Comparison of ENCODE assay signal across 15 cellular contexts in the genomic region with DNA sequence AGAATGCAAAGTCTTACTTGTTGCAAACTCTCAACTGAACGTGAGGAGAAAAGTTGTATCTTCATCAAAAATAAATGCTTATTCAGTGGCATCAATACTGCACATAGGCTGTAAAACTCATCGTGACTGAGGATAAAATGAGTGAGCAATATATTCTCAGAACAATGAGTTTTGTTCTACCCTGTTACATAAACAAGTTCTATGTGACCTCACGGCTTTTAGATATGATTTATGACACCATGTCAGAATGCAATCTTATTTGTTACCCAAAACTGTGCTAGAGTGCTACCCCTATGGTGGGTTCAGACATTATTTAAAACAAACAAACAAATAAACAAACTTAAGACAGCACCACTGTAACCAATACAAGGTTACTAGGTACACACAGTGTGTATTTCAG. TPM values are rescaled to one million over a fixed set of nuclear protein-coding genes. Genes with fewer than 3 reads are reported as not detected.
A peak's percentile ranks its signal among the peaks of the same experiment; 100 is the strongest.
DNase-seq lines count a peak whose midpoint lies in the region; ATAC-seq, FAIRE-seq and TF ChIP-seq lines count a peak whose summit lies in the region.
"Had no signal": no experiment of that assay in that cellular context is flagged by ENCODE, and none has a peak within 500 bp of the region (broad histone marks: within the 10 kb centered on the region; RNA-seq: fewer than 3 reads in every experiment).

No MANE protein-coding gene starts in this region.

- BruUV-seq in K562 (replicated peaks; lab: Mats Ljungman, UMichigan), result no TSS peak

- peak overlapping the region; percentile 39 for H3K4me3 Mint-ChIP-seq in CD4-positive, alpha-beta T cell
- peak overlapping the region in 7 of 10 donors; percentile 6 to 80 (median 37) for H3K4me3 Mint-ChIP-seq in naive thymus-derived CD4-positive, alpha-beta T cell
- H3K4me3 Mint-ChIP-seq: neural crest cell had no signal

- peaks cover 32% of the 10 kb centered on the region for H3K36me3 Mint-ChIP-seq in CD4-positive, alpha-beta T cell (ENCODE audit: low read depth)
- H3K36me3 Mint-ChIP-seq in naive thymus-derived CD4-positive, alpha-beta T cell, result peaks cover 0 to 32% (median 7%) of the 10 kb centered on the region in 5 donors

- H3K9me3 ChIP-seq in CD4-positive, alpha-beta T cell (ENCODE audit: control insufficient read depth, low read length), result no peaks in the 10 kb centered on the region
- no peaks in the 10 kb centered on the region for H3K9me3 ChIP-seq in K562 (replicated peaks; ENCODE audit: control insufficient read depth, insufficient read depth, low read depth, low read length)
- H3K9me3 ChIP-seq in naive thymus-derived CD4-positive, alpha-beta T cell (ENCODE audit: control insufficient read depth in 2 of 3, low read length in 3 of 3), result no peaks in the 10 kb centered on the region
- H3K9me3 ChIP-seq: suprapubic skin had no signal

- TF ChIP-seq CTCF in CD4-positive, alpha-beta T cell (IDR thresholded peaks at IDR 0.05), result no peak
- no peak for TF ChIP-seq CTCF in K562 (IDR thresholded peaks at IDR 0.05 in 2 of 3, conservative IDR thresholded peaks at IDR 0.05 in 1 of 3; ENCODE audit: insufficient read depth in 2 of 3, low read depth in 1 of 3, low read length in 3 of 3)

- no peaks in the 10 kb centered on the region for H3K27me3 ChIP-seq in CD4-positive, alpha-beta T cell (ENCODE audit: control insufficient read depth, insufficient read depth, low read length)
- peaks cover 3 to 10% of the 10 kb centered on the region in 2 experiments; a peak in 4 of 5 replicates for H3K27me3 ChIP-seq in K562 (ENCODE audit: control insufficient read depth in 2 of 2, insufficient read depth in 2 of 2, low read length in 2 of 2)
- H3K27me3 ChIP-seq in naive thymus-derived CD4-positive, alpha-beta T cell (ENCODE audit: control insufficient read depth in 2 of 2, insufficient read depth in 2 of 2, low read length in 2 of 2), result no peaks in the 10 kb centered on the region
- H3K27me3 ChIP-seq: BLaER1 treated with 17β-estradiol and CSF1 and Interleukin-3, amounts not matched to agents 10 nM and 100 nM; cardiac muscle cell; suprapubic skin had no signal

- in situ Hi-C loops in K562 (cut with MboI), result no loop called here
- in situ Hi-C loops in KBM-7 (cut with MboI; ENCODE audit: low pct_unique_long_range_greater_than_20kb, low sequenced_read_pairs), result no loop called here

- no peaks in the 10 kb centered on the region for H3K36me3 ChIP-seq in K562 (ENCODE audit: control insufficient read depth, insufficient read depth, low read length)
- H3K36me3 ChIP-seq in naive thymus-derived CD4-positive, alpha-beta T cell (ENCODE audit: control insufficient read depth in 2 of 3, insufficient read depth in 3 of 3, low read length in 3 of 3), result no peaks in the 10 kb centered on the region
- H3K36me3 ChIP-seq: cardiac muscle cell, suprapubic skin had no signal

- no peak for DNase-seq in CD4-positive, alpha-beta T cell
- DNase-seq in GM12892 (ENCODE audit: insufficient read length), result no peak
- no peak for DNase-seq in K562 (ENCODE audit: extremely low read depth in 1 of 4, low spot score in 3 of 4)
- DNase-seq in naive thymus-derived CD4-positive, alpha-beta T cell, result no peak
- no peak for DNase-seq in NCI-H510A (lab: John Stamatoyannopoulos, UW)
- DNase-seq in KBM-7, result no peak
- DNase-seq: DMS79 treated with DMSO at 0.1 percent for 48 hours, SHP77 treated with DMSO at 0.1 percent for 48 hours had no signal

- H3K4me1 ChIP-seq in K562 (replicated peaks in 1 of 2; ENCODE audit: control insufficient read depth in 2 of 2, insufficient read depth in 2 of 2, low read length in 2 of 2), result no peaks in the 10 kb centered on the region; a peak in 1 of 5 replicates
- H3K4me1 ChIP-seq in naive thymus-derived CD4-positive, alpha-beta T cell (ENCODE audit: control insufficient read depth in 2 of 2, insufficient read depth in 2 of 2, low read length in 2 of 2), result peaks cover 61 to 84% of the 10 kb centered on the region in 2 donors

- no peak overlapping the region for H3K9ac ChIP-seq in K562 (ENCODE audit: insufficient read depth in 1 of 2, low read depth in 2 of 2, low read length in 2 of 2)
- H3K9ac ChIP-seq: BLaER1 treated with 17β-estradiol and CSF1 and Interleukin-3, amounts not matched to agents 10 nM and 100 nM had no signal

- no peaks in the 10 kb centered on the region for H3K79me2 ChIP-seq in K562 (ENCODE audit: control insufficient read depth, insufficient read depth, low read length)

- WGBS in K562 (ENCODE audit: insufficient coverage, low coverage, missing lambda C conversion rate), result 0% methylated on average over 3 of the region's 3 CpGs

- no peak overlapping the region for H2AFZ ChIP-seq in K562 (ENCODE audit: low read depth, low read length)

- no peak overlapping the region for H3K4me3 ChIP-seq in K562
- no peak overlapping the region for H3K4me3 ChIP-seq in naive thymus-derived CD4-positive, alpha-beta T cell (ENCODE audit: low read length)
- H3K4me3 ChIP-seq: BLaER1 treated with 17β-estradiol and CSF1 and Interleukin-3, amounts not matched to agents 10 nM and 100 nM; cardiac muscle cell; suprapubic skin had no signal

- H3K27ac Mint-ChIP-seq in CD4-positive, alpha-beta T cell, result peak overlapping the region; percentile 87
- H3K27ac Mint-ChIP-seq in naive thymus-derived CD4-positive, alpha-beta T cell, result peak overlapping the region in 8 of 9 donors; percentile 24 to 85 (median 60)

- H3K27me3 Mint-ChIP-seq in CD4-positive, alpha-beta T cell, result no peaks in the 10 kb centered on the region
- H3K27me3 Mint-ChIP-seq in naive thymus-derived CD4-positive, alpha-beta T cell, result no peaks in the 10 kb centered on the region

- no peak for TF ChIP-seq RAD21 in K562 (CRISPR knock-in tag; conservative IDR thresholded peaks at IDR 0.05 in 1 of 2, IDR thresholded peaks at IDR 0.05 in 1 of 2)

- TF ChIP-seq EP300 in K562 (IDR thresholded peaks at IDR 0.05; ENCODE audit: low read length), result no peak

- H3K9me3 Mint-ChIP-seq in CD4-positive, alpha-beta T cell, result no peaks in the 10 kb centered on the region
- H3K9me3 Mint-ChIP-seq in naive thymus-derived CD4-positive, alpha-beta T cell, result peaks cover 0 to 3% (median 0%) of the 10 kb centered on the region in 11 donors

- no peaks in the 10 kb centered on the region for H3K9me1 ChIP-seq in K562 (ENCODE audit: control insufficient read depth, insufficient read depth, low read length)

- intact Hi-C loops in CD4-positive, alpha-beta T cell (cut with DNase I, micrococcal nuclease), result loop anchor here (5.0 kb wide), 2 partner anchors 34 to 51 kb away; no protein-coding TSS in a partner anchor
- intact Hi-C loops in K562 (cut with micrococcal nuclease), result no loop called here
- intact Hi-C loops in naive thymus-derived CD4-positive, alpha-beta T cell (cut with micrococcal nuclease), result loop anchor here in 1 of 2 donors (5.0 kb wide), 2 partner anchors 36 to 51 kb away; no protein-coding TSS in a partner anchor

- no peak overlapping the region for H3K4me2 ChIP-seq in K562 (ENCODE audit: insufficient read depth, low read length)

- CTCF ChIA-PET in CD4-positive, alpha-beta T cell (lab: Charles Lee), result no interaction called here
- CTCF ChIA-PET in K562 (lab: Yijun Ruan, JAX; ENCODE audit: low intra/inter-chr PET ratio), result no interaction called here
- CTCF ChIA-PET in naive thymus-derived CD4-positive, alpha-beta T cell (lab: Charles Lee), result no interaction called here

- no peak for ATAC-seq in CD4-positive, alpha-beta T cell (ENCODE audit: poor library complexity)
- ATAC-seq in K562 (no peak), GM19397 (IDR thresholded peaks at IDR 0.05; ENCODE audit: unreplicated experiment) (no peak)
- no peak for ATAC-seq in naive thymus-derived CD4-positive, alpha-beta T cell

- H3K27ac ChIP-seq in CD4-positive, alpha-beta T cell (ENCODE audit: low read depth, low read length), result peak overlapping the region; percentile 70
- no peak overlapping the region for H3K27ac ChIP-seq in K562 (ENCODE audit: extremely low read depth, low read depth, low read length)
- no peak overlapping the region for H3K27ac ChIP-seq in naive thymus-derived CD4-positive, alpha-beta T cell (ENCODE audit: low read depth, low read length)
- H3K27ac ChIP-seq: BLaER1 treated with 17β-estradiol and CSF1 and Interleukin-3, amounts not matched to agents 10 nM and 100 nM; cardiac muscle cell; suprapubic skin had no signal

- peak; percentile 5 for FAIRE-seq in GM12892 (lab: Jason Lieb, UNC)
- FAIRE-seq in K562 (lab: Jason Lieb, UNC), result no peak
- FAIRE-seq: frontal cortex, HTR-8/SVneo had no signal

- H4K20me1 ChIP-seq in K562 (replicated peaks; ENCODE audit: control insufficient read depth, insufficient read depth, low read length), result no peaks in the 10 kb centered on the region

- TF ChIP-seq POLR2A in GM12892 (IDR thresholded peaks at IDR 0.05; ENCODE audit: low read depth, low read length) (no peak), K562 (conservative IDR thresholded peaks at IDR 0.05) (no peak)

- peaks cover 98% of the 10 kb centered on the region for H3K4me1 Mint-ChIP-seq in CD4-positive, alpha-beta T cell (ENCODE audit: low read depth)
- H3K4me1 Mint-ChIP-seq in naive thymus-derived CD4-positive, alpha-beta T cell, result peaks cover 52 to 100% (median 96%) of the 10 kb centered on the region in 7 donors

- POLR2A ChIA-PET in CD4-positive, alpha-beta T cell (lab: Charles Lee), result no interaction called here
- POLR2A ChIA-PET in K562 (lab: Yijun Ruan, JAX), result no interaction called here
- POLR2A ChIA-PET in naive thymus-derived CD4-positive, alpha-beta T cell (lab: Charles Lee), result no interaction called here

TF ChIP-seq in K562, 482 proteins besides CTCF, POLR2A, EP300 and RAD21 (continues in another document):
- no peak for TF ChIP-seq CHD2 (IDR thresholded peaks at IDR 0.05; ENCODE audit: low read depth, low read length)

RNA-seq across cellular contexts. Expression of a gene that starts 55.4 kb away (rescaled TPM):
- 100 to 1,000 TPM in 1 of 2 experiments, 10 to 100 TPM in 1; 93.1 to 101 TPM for total RNA-seq in CD4-positive, alpha-beta T cell
- polyA plus RNA-seq in GM12892 (2012; ENCODE audit: missing spikeins), result 7.0 TPM
- total RNA-seq in K562 (2011; cell fraction: chromatin; rRNA removed; ENCODE audit: low replicate concordance), result 1.1 and 2.1 TPM in 2 replicates
- 1.2 TPM in 2 replicates for total RNA-seq in K562 (2011; cell fraction: nucleolus; rRNA removed)
- total RNA-seq in K562 (2011; cell fraction: nucleoplasm; rRNA removed), result 1.5 and 2.4 TPM in 2 replicates
- total RNA-seq in K562 (2014; rRNA removed) (0.18 and 0.33 TPM in 2 replicates), K562 (2014; rRNA removed; fragmentation: Illumina TruSeq; extraction: Trizol) (0.25 and 0.41 TPM in 2 replicates), K562 (2015; rRNA removed; fragmentation: Illumina TruSeq; extraction: Trizol) (0.04 and 0.15 TPM in 2 replicates), K562 (2021) (0.67 and 0.73 TPM in 2 replicates)
- polyA plus RNA-seq in K562 (2011; rRNA removed) (0.53 and 1.2 TPM in 2 replicates), K562 (2014; fragmentation: Illumina TruSeq; extraction: Trizol) (0.43 and 0.48 TPM in 2 replicates), K562 (2014; fragmentation: Nextera tagmentation; extraction: Ambion mirVana) (under 1 TPM; 0.10 to 0.20 TPM), K562 (2014; rRNA removed) (0.13 and 0.36 TPM in 2 replicates)
- polyA plus RNA-seq in K562 (2011; cell fraction: cytosol; rRNA removed), result 0.51 and 0.83 TPM in 2 replicates
- 0.58 and 1.2 TPM in 2 replicates for polyA plus RNA-seq in K562 (2011; cell fraction: nucleus; rRNA removed)
- polyA plus RNA-seq in K562 (2012), result 0.18 and 0.20 TPM in 2 replicates
- 1.1 and 3.7 TPM in 2 replicates for polyA minus RNA-seq in K562 (2011; rRNA and poly(A)+ RNA removed)
- polyA minus RNA-seq in K562 (2011; cell fraction: cytosol; rRNA and poly(A)+ RNA removed), result 1.4 and 1.5 TPM in 2 replicates
- polyA minus RNA-seq in K562 (2011; cell fraction: nucleus; rRNA and poly(A)+ RNA removed), result 0.54 and 1.7 TPM in 2 replicates
- 10 to 100 TPM; 36.4 to 97.6 (median 93.7) TPM for total RNA-seq in naive thymus-derived CD4-positive, alpha-beta T cell
- polyA plus RNA-seq in naive thymus-derived CD4-positive, alpha-beta T cell, result 10 to 100 TPM; 66.3 to 71.9 TPM

Comparison
In these comparisons a context has a peak if more than half of its experiments do, and no peak if none do; other contexts are left out.
1. RNA of a gene that starts 55.4 kb away (total RNA-seq): 93.1 to 101 TPM in CD4-positive, alpha-beta T cell and 36.4 to 97.6 TPM in naive thymus-derived CD4-positive, alpha-beta T cell; 0.04 to 2.4 TPM in K562; every median in the first group is over 10 times any median in the second.